In the genomic region with DNA sequence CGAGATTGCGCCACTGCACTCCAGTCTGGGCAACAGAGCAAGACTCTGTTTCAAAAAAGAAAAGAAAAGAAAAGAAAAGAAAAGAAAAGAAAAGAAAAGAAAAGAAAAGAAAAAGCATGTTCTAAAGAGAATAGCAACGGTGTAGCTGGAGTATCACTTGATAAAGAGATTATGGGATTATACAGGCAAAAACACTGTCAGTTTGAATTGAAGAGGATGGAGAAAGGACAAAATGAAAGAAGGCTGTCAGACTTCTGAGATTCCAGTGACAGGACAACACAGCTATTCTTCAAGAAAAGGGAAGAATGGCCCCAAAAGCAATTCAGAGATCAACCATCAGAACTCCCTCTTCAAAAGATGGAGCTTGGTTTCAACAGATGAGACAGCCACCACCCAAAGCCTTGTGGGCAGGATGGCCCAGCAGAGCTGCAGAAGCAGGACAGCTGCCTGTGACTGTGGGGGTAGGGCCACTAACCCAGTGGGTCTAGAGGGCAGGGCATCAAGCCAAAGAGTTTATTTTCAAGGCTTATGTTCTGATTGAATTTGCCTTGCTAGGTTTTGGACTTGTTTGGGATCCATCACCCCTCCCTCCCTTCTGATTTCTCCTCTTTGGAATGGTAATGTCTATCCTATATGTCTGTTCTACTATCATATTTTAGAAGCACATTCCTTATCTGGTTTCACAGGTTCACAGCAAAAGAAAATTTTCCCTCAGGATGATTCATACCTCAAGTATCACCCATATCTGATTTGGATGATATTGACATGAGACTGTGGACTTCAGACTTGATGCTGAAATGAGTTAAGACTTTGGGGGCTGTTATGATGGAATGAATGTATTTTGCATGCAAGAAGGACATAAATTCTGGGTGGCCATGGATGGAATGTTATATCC, we compare ENCODE assay signal across 10 cellular contexts. TPM values are rescaled to one million over a fixed set of nuclear protein-coding genes. Genes with fewer than 3 reads are reported as not detected.
DNase-seq lines count a peak whose midpoint lies in the region; ATAC-seq lines count a peak whose summit lies in the region.
"Had no signal": no experiment of that assay in that cellular context is flagged by ENCODE, and none has a peak within 500 bp of the region (broad histone marks: within the 10 kb centered on the region; RNA-seq: fewer than 3 reads in every experiment).

No MANE protein-coding gene starts in this region.

- CTCF ChIA-PET in activated naive CD4-positive, alpha-beta T cell treated with anti-CD3 and anti-CD28 coated beads, Interleukin-2, amount 10 ng/mL, durations not matched to agents 7 days and 5 days (lab: Charles Lee), result no interaction called here

- no peaks in the 10 kb centered on the region for H3K27me3 Mint-ChIP-seq in activated naive CD4-positive, alpha-beta T cell treated with anti-CD3 and anti-CD28 coated beads, Interleukin-2, amount 10 ng/mL, durations not matched to agents 7 days and 5 days
- no peaks in the 10 kb centered on the region for H3K27me3 Mint-ChIP-seq in central memory CD8-positive, alpha-beta T cell
- H3K27me3 Mint-ChIP-seq in stimulated activated naive CD8-positive, alpha-beta T cell treated with anti-CD3 and anti-CD28 coated beads, Interleukin-15, amount 100 ng/mL, for 72 hours, result no peaks in the 10 kb centered on the region

- H3K9me3 Mint-ChIP-seq in activated naive CD4-positive, alpha-beta T cell treated with anti-CD3 and anti-CD28 coated beads, Interleukin-2, amount 10 ng/mL, durations not matched to agents 7 days and 5 days, result peaks cover 2% of the 10 kb centered on the region
- H3K9me3 Mint-ChIP-seq in central memory CD8-positive, alpha-beta T cell, result peaks cover 5% of the 10 kb centered on the region
- H3K9me3 Mint-ChIP-seq in stimulated activated naive CD8-positive, alpha-beta T cell treated with anti-CD3 and anti-CD28 coated beads, Interleukin-15, amount 100 ng/mL, for 72 hours, result peaks cover 0 to 7% of the 10 kb centered on the region in 2 donors

- H3K36me3 Mint-ChIP-seq in activated naive CD4-positive, alpha-beta T cell treated with anti-CD3 and anti-CD28 coated beads, Interleukin-2, amount 10 ng/mL, durations not matched to agents 7 days and 5 days, result peaks cover 56% of the 10 kb centered on the region
- H3K36me3 Mint-ChIP-seq in central memory CD8-positive, alpha-beta T cell (ENCODE audit: insufficient read depth), result peaks cover 49% of the 10 kb centered on the region

- no peak overlapping the region for H3K4me3 Mint-ChIP-seq in activated naive CD4-positive, alpha-beta T cell treated with anti-CD3 and anti-CD28 coated beads, Interleukin-2, amount 10 ng/mL, durations not matched to agents 7 days and 5 days
- H3K4me3 Mint-ChIP-seq in central memory CD8-positive, alpha-beta T cell, result no peak overlapping the region
- peak overlapping the region; percentile 46 to 66 for H3K4me3 Mint-ChIP-seq in stimulated activated naive CD8-positive, alpha-beta T cell treated with anti-CD3 and anti-CD28 coated beads, Interleukin-15, amount 100 ng/mL, for 72 hours

- H3K4me1 Mint-ChIP-seq in activated naive CD4-positive, alpha-beta T cell treated with anti-CD3 and anti-CD28 coated beads, Interleukin-2, amount 10 ng/mL, durations not matched to agents 7 days and 5 days, result peaks cover 44% of the 10 kb centered on the region
- H3K4me1 Mint-ChIP-seq in central memory CD8-positive, alpha-beta T cell, result peaks cover 46% of the 10 kb centered on the region
- H3K4me1 Mint-ChIP-seq in stimulated activated naive CD8-positive, alpha-beta T cell treated with anti-CD3 and anti-CD28 coated beads, Interleukin-15, amount 100 ng/mL, for 72 hours, result peaks cover 73% of the 10 kb centered on the region

- DNase-seq in activated naive CD4-positive, alpha-beta T cell treated with anti-CD3 and anti-CD28 coated beads, Interleukin-2, amount 10 ng/mL, durations not matched to agents 7 days and 5 days, result no peak
- no peak for DNase-seq in activated naive CD4-positive, alpha-beta T cell treated with anti-CD3 and anti-CD28 coated beads, Interleukin-2, amount 50 U/mL, for 16 hours
- peak; percentile 25 for DNase-seq in RPMI7951 (ENCODE audit: low read depth)
- no peak for DNase-seq in central memory CD8-positive, alpha-beta T cell (ENCODE audit: low spot score in 2 of 2)
- peak; percentile 12 to 47 for DNase-seq in stimulated activated naive CD8-positive, alpha-beta T cell treated with anti-CD3 and anti-CD28 coated beads, Interleukin-15, amount 100 ng/mL, for 72 hours
- DNase-seq in NCI-H1930 (lab: John Stamatoyannopoulos, UW), result no peak
- DNase-seq in MV-4-11 (lab: John Stamatoyannopoulos, UW), result no peak
- DNase-seq: left colon, uterus had no signal

- H3K27ac Mint-ChIP-seq in activated naive CD4-positive, alpha-beta T cell treated with anti-CD3 and anti-CD28 coated beads, Interleukin-2, amount 10 ng/mL, durations not matched to agents 7 days and 5 days, result peak overlapping the region; percentile 52
- peak overlapping the region; percentile 89 for H3K27ac Mint-ChIP-seq in central memory CD8-positive, alpha-beta T cell (ENCODE audit: low read depth)
- peak overlapping the region in 1 of 2 donors; percentile 70 for H3K27ac Mint-ChIP-seq in stimulated activated naive CD8-positive, alpha-beta T cell treated with anti-CD3 and anti-CD28 coated beads, Interleukin-15, amount 100 ng/mL, for 72 hours

- no peak for ATAC-seq in central memory CD8-positive, alpha-beta T cell (replicated peaks; ENCODE audit: extremely low read depth, poor library complexity, severe bottlenecking)
- ATAC-seq in stimulated activated naive CD8-positive, alpha-beta T cell treated with anti-CD3 and anti-CD28 coated beads, Interleukin-15, amount 100 ng/mL, for 72 hours, result peak; percentile 64
- no peak for ATAC-seq in HG02970 (IDR thresholded peaks at IDR 0.05; ENCODE audit: low FRiP score, unreplicated experiment)
- ATAC-seq: left colon had no signal

RNA-seq across cellular contexts. Expression of a gene that starts 17.5 kb away (rescaled TPM):
- total RNA-seq in RPMI7951 (2014; rRNA removed; shearing (Covaris generic)), result 30.1 and 42.7 TPM in 2 replicates

RNA-seq across cellular contexts. Expression of a gene that starts 58.1 kb away (rescaled TPM):
- not detected in 2 replicates for total RNA-seq in RPMI7951 (2014; rRNA removed; shearing (Covaris generic))

Comparison
In these comparisons a context has a peak if more than half of its experiments do, and no peak if none do; other contexts are left out.
1. DNase-seq: peak in RPMI7951 (single experiment) and stimulated activated naive CD8-positive, alpha-beta T cell treated with anti-CD3 and anti-CD28 coated beads, Interleukin-15, amount 100 ng/mL, for 72 hours (2 of 2); none in activated naive CD4-positive, alpha-beta T cell treated with anti-CD3 and anti-CD28 coated beads, Interleukin-2, amount 10 ng/mL, durations not matched to agents 7 days and 5 days (single experiment), activated naive CD4-positive, alpha-beta T cell treated with anti-CD3 and anti-CD28 coated beads, Interleukin-2, amount 50 U/mL, for 16 hours (single experiment), central memory CD8-positive, alpha-beta T cell (0 of 2), NCI-H1930 (0 of 2) and MV-4-11 (single experiment).
2. H3K4me3 Mint-ChIP-seq: peak in stimulated activated naive CD8-positive, alpha-beta T cell treated with anti-CD3 and anti-CD28 coated beads, Interleukin-15, amount 100 ng/mL, for 72 hours (2 of 2); none in activated naive CD4-positive, alpha-beta T cell treated with anti-CD3 and anti-CD28 coated beads, Interleukin-2, amount 10 ng/mL, durations not matched to agents 7 days and 5 days (single experiment) and central memory CD8-positive, alpha-beta T cell (single experiment).